In the genomic region with DNA sequence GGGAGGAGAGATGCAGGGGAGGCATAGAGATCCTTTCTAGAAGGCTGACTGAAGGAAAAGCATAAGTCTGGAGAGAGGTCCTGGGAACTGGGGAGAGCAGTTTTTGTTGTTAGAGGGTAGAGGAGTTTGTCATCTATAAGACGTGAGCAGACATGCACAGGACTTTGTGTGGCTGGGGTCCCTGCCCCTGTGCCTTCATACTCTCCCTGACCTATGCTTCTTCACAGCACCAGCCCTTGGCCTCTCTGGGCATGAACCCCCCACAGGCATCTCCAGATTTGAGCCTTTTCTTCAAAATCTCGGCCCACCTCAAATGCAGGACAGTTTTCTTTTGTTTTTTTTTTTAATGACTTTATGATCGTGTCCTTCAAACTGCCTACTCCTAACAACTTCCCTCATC, we compare ENCODE assay signal across 20 cellular contexts.
"Had no signal": no experiment of that assay in that cellular context is flagged by ENCODE, and none has a peak within 500 bp of the region (broad histone marks: within the 10 kb centered on the region; RNA-seq: fewer than 3 reads in every experiment).

No MANE protein-coding gene starts in this region.

- H3K4me3 ChIP-seq: left lung, lung, SJSA1, spleen, tibial nerve had no signal

- DNase-seq: activated CD4-positive, alpha-beta T cell treated with anti-CD3 and anti-CD28 coated beads, Interleukin-2, amount 50 U/mL, for 4 hours; activated CD8-positive, alpha-beta memory T cell treated with anti-CD3 and anti-CD28 coated beads, Interleukin-2, amount 50 U/mL, for 48 hours; activated naive CD4-positive, alpha-beta T cell treated with Interleukin-2 at 50 U/mL for 16 hours; activated naive CD8-positive, alpha-beta T cell treated with anti-CD3 and anti-CD28 coated beads for 36 hours; cerebellar nuclear complex; cortex of kidney; erythroblast; foreskin keratinocyte; immature natural killer cell; left lung; midbrain; nucleus accumbens; spleen; stimulated activated CD4-positive, alpha-beta T cell treated with anti-CD3 and anti-CD28 coated beads, Interleukin-4, amount 100 ng/mL, for 24 hours; stimulated activated naive CD8-positive, alpha-beta T cell treated with anti-CD3 and anti-CD28 coated beads, Interleukin-15, Interleukin-2, amounts not matched to agents 100 U/mL and 50 U/mL, for 24 hours; T-helper 9 cell had no signal

- ATAC-seq: foreskin keratinocyte had no signal

- FAIRE-seq: endometrium had no signal

- H3K9me3 ChIP-seq: left lung, SJSA1, spleen had no signal

- H3K27ac ChIP-seq: foreskin keratinocyte had no signal

- H3K27me3 ChIP-seq: foreskin keratinocyte, left lung, SJSA1, spleen, tibial nerve had no signal
